Comparison of ENCODE assay signal across 12 cellular contexts in genomic region chr16:16014329-16015224, GRCh38.
DNase-seq lines count a peak whose midpoint lies in the region; ATAC-seq and TF ChIP-seq lines count a peak whose summit lies in the region.
"Had no signal": no experiment of that assay in that cellular context is flagged by ENCODE, and none has a peak within 500 bp of the region (broad histone marks: within the 10 kb centered on the region; RNA-seq: fewer than 3 reads in every experiment).

No MANE protein-coding gene starts in this region.

- H3K27ac Mint-ChIP-seq in dendritic cell treated with granulocyte-macrophage colony-stimulating factor and Interleukin-4, amounts not matched to agents 40 ng/mL and 50 ng/mL, for 4 days, result peak overlapping the region; percentile 45
- no peak overlapping the region for H3K27ac Mint-ChIP-seq in activated naive CD8-positive, alpha-beta T cell treated with anti-CD3 and anti-CD28 coated beads, Interleukin-2, amount 50 U/mL, for 24 hours
- H3K27ac Mint-ChIP-seq: activated naive CD4-positive, alpha-beta T cell treated with anti-CD3 and anti-CD28 coated beads for 36 hours had no signal

- TF ChIP-seq CTCF in AG10803 (conservative IDR thresholded peaks at IDR 0.05; ENCODE audit: low read length) (no peak), GM10266 (IDR thresholded peaks at IDR 0.05; ENCODE audit: control insufficient read depth, insufficient read depth, low read depth, missing control alignments) (no peak)

- no peak for ATAC-seq in activated naive CD8-positive, alpha-beta T cell treated with anti-CD3 and anti-CD28 coated beads, Interleukin-2, amount 50 U/mL, for 24 hours
- ATAC-seq: foreskin keratinocyte had no signal

- H3K27me3 Mint-ChIP-seq in dendritic cell treated with granulocyte-macrophage colony-stimulating factor and Interleukin-4, amounts not matched to agents 40 ng/mL and 50 ng/mL, for 4 days, result no peaks in the 10 kb centered on the region
- no peaks in the 10 kb centered on the region for H3K27me3 Mint-ChIP-seq in activated naive CD8-positive, alpha-beta T cell treated with anti-CD3 and anti-CD28 coated beads, Interleukin-2, amount 50 U/mL, for 24 hours

- DNase-seq in AG10803 (ENCODE audit: low read depth) (peak; percentile 57), NCI-H1092 treated with DMSO at 0.1 percent for 48 hours (lab: John Stamatoyannopoulos, UW) (peak; percentile 52), myocyte (ENCODE audit: low read depth) (peak; percentile 30), GM10266 (ENCODE audit: extremely low spot score) (no peak), iPS-NIHi11 (ENCODE audit: low spot score) (no peak)
- DNase-seq in activated effector memory CD4-positive, alpha-beta T cell treated with Interleukin-2 at 50 U/mL for 16 hours, result no peak
- DNase-seq in activated naive CD8-positive, alpha-beta T cell treated with anti-CD3 and anti-CD28 coated beads, Interleukin-2, amount 50 U/mL, for 24 hours, result no peak
- DNase-seq: activated naive CD4-positive, alpha-beta T cell treated with anti-CD3 and anti-CD28 coated beads for 36 hours; foreskin keratinocyte; NCI-H187 treated with DMSO at 0.1 percent for 48 hours; T-helper 2 cell had no signal

- H3K36me3 Mint-ChIP-seq in dendritic cell treated with granulocyte-macrophage colony-stimulating factor and Interleukin-4, amounts not matched to agents 40 ng/mL and 50 ng/mL, for 4 days (ENCODE audit: low read depth), result peaks cover 100% of the 10 kb centered on the region
- H3K36me3 Mint-ChIP-seq in activated naive CD8-positive, alpha-beta T cell treated with anti-CD3 and anti-CD28 coated beads, Interleukin-2, amount 50 U/mL, for 24 hours (ENCODE audit: low read depth), result peaks cover 62% of the 10 kb centered on the region

- H3K9me3 Mint-ChIP-seq in dendritic cell treated with granulocyte-macrophage colony-stimulating factor and Interleukin-4, amounts not matched to agents 40 ng/mL and 50 ng/mL, for 4 days, result no peaks in the 10 kb centered on the region
- H3K9me3 Mint-ChIP-seq in activated naive CD8-positive, alpha-beta T cell treated with anti-CD3 and anti-CD28 coated beads, Interleukin-2, amount 50 U/mL, for 24 hours, result no peaks in the 10 kb centered on the region
- H3K9me3 Mint-ChIP-seq: activated naive CD4-positive, alpha-beta T cell treated with anti-CD3 and anti-CD28 coated beads for 36 hours had no signal

- H3K4me3 Mint-ChIP-seq in dendritic cell treated with granulocyte-macrophage colony-stimulating factor and Interleukin-4, amounts not matched to agents 40 ng/mL and 50 ng/mL, for 4 days, result no peak overlapping the region
- no peak overlapping the region for H3K4me3 Mint-ChIP-seq in activated naive CD8-positive, alpha-beta T cell treated with anti-CD3 and anti-CD28 coated beads, Interleukin-2, amount 50 U/mL, for 24 hours
- H3K4me3 Mint-ChIP-seq: activated naive CD4-positive, alpha-beta T cell treated with anti-CD3 and anti-CD28 coated beads for 36 hours had no signal

- intact Hi-C loops in dendritic cell treated with granulocyte-macrophage colony-stimulating factor and Interleukin-4, amounts not matched to agents 40 ng/mL and 50 ng/mL, for 4 days (cut with micrococcal nuclease), result no loop called here

- H3K4me3 ChIP-seq in AG10803 (ENCODE audit: low read length), result no peak overlapping the region

- peaks cover 1% of the 10 kb centered on the region for H3K4me1 Mint-ChIP-seq in dendritic cell treated with granulocyte-macrophage colony-stimulating factor and Interleukin-4, amounts not matched to agents 40 ng/mL and 50 ng/mL, for 4 days (ENCODE audit: low read depth)
- H3K4me1 Mint-ChIP-seq in activated naive CD8-positive, alpha-beta T cell treated with anti-CD3 and anti-CD28 coated beads, Interleukin-2, amount 50 U/mL, for 24 hours, result peaks cover 22% of the 10 kb centered on the region

Comparison
In these comparisons a context has a peak if more than half of its experiments do, and no peak if none do; other contexts are left out.
1. DNase-seq: peak in AG10803 (single experiment), NCI-H1092 treated with DMSO at 0.1 percent for 48 hours (single experiment) and myocyte (single experiment); none in activated effector memory CD4-positive, alpha-beta T cell treated with Interleukin-2 at 50 U/mL for 16 hours (single experiment), GM10266 (single experiment), activated naive CD8-positive, alpha-beta T cell treated with anti-CD3 and anti-CD28 coated beads, Interleukin-2, amount 50 U/mL, for 24 hours (single experiment) and iPS-NIHi11 (single experiment).